8 cellular contexts compared by ENCODE assay signal in the genomic region with DNA sequence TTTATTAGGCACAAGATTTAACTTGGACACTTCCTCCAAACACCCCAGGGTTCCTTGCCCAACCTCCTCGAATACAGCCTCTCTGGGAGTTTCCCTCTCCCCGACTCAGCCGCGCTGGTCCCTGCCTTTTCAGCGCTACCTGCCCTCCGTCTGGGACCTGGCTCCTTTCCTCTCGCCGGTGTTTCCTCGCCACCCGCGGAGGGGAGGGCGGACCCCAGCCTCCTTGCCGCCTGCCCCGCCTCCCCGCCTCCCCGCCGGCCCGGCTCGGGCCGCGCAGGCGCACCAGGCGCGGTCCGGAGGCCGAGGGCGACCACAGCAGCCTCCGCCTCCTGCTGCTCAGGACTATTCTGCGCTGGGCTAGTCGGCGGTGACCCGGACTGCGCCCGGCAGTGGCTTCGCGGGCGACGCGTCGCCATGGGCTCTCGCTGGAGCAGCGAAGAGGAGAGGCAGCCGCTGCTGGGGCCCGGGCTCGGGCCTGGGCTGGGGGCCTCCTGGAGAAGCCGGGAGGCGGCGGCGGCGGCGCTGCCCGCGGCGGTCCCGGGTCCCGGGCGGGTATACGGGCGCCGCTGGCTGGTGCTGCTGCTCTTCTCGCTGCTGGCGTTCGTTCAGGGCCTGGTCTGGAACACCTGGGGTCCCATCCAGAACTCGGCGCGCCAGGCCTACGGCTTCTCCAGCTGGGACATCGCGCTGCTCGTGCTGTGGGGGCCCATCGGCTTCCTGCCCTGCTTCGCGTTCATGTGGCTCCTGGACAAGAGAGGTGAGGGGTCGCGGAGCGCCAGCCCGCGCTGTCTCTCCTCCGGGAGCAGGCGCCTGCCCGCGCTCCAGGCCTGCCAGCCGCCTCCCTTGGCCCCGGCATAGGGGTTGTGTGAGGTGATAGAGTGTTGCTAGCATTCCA.
A peak's percentile ranks its signal among the peaks of the same experiment; 100 is the strongest.
DNase-seq lines count a peak whose midpoint lies in the region; ATAC-seq lines count a peak whose summit lies in the region.

A gene with protein sequence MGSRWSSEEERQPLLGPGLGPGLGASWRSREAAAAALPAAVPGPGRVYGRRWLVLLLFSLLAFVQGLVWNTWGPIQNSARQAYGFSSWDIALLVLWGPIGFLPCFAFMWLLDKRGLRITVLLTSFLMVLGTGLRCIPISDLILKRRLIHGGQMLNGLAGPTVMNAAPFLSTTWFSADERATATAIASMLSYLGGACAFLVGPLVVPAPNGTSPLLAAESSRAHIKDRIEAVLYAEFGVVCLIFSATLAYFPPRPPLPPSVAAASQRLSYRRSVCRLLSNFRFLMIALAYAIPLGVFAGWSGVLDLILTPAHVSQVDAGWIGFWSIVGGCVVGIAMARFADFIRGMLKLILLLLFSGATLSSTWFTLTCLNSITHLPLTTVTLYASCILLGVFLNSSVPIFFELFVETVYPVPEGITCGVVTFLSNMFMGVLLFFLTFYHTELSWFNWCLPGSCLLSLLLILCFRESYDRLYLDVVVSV (plus strand): TSS at position 291 of the 895 bp plus-strand sequence. CDS start 124 bp downstream, at position 415.

- DNase-seq in SK-N-MC (ENCODE audit: low read depth, low spot score) (no peak), brain pericyte (ENCODE audit: low read depth, low spot score) (peak; percentile 21), iPS-NIHi7 (ENCODE audit: extremely low spot score) (peak; percentile 94), UCSD-AML1 (lab: John Stamatoyannopoulos, UW; ENCODE audit: unreplicated experiment) (no peak), midbrain (lab: John Stamatoyannopoulos, UW) (no peak)
- DNase-seq in stimulated activated CD4-positive, alpha-beta T cell treated with anti-CD3 and anti-CD28 coated beads, Interleukin-12 subunit alpha, Interleukin-12 subunit beta, amount 100 ng/mL, for 4 hours: peak; percentile 58

- peak within 1 kb of the TSS; percentile 87 for H3K9ac ChIP-seq in SK-N-MC (ENCODE audit: insufficient read length)

- H3K27ac ChIP-seq in SK-N-MC: peak within 1 kb of the TSS; percentile 89

- no peaks in the 10 kb centered on the region for H3K36me3 ChIP-seq in SK-N-MC (ENCODE audit: insufficient read depth, low read length)

- ATAC-seq in GM18511 (IDR thresholded peaks at IDR 0.05; ENCODE audit: unreplicated experiment) (peak; percentile 84), HG02970 (IDR thresholded peaks at IDR 0.05; ENCODE audit: low FRiP score, unreplicated experiment) (peak; percentile 69)

- H3K4me3 ChIP-seq in SK-N-MC: peak within 1 kb of the TSS; percentile 92

- no peaks in the 10 kb centered on the region for H3K9me3 ChIP-seq in SK-N-MC (ENCODE audit: low read depth, low read length)

Comparison
In these comparisons a context has a peak if more than half of its experiments do, and no peak if none do; other contexts are left out.
1. DNase-seq: peak in brain pericyte (single experiment), iPS-NIHi7 (single experiment) and stimulated activated CD4-positive, alpha-beta T cell treated with anti-CD3 and anti-CD28 coated beads, Interleukin-12 subunit alpha, Interleukin-12 subunit beta, amount 100 ng/mL, for 4 hours (single experiment); none in SK-N-MC (single experiment), UCSD-AML1 (single experiment) and midbrain (single experiment).